ENCODE assay signal across 19 cellular contexts in genomic region chr17:42294469-42295398, GRCh38. TPM values are rescaled to one million over a fixed set of nuclear protein-coding genes. Genes with fewer than 3 reads are reported as not detected.
DNase-seq lines count a peak whose midpoint lies in the region; ATAC-seq and TF ChIP-seq lines count a peak whose summit lies in the region.
"Had no signal": no experiment of that assay in that cellular context is flagged by ENCODE, and none has a peak within 500 bp of the region (broad histone marks: within the 10 kb centered on the region; RNA-seq: fewer than 3 reads in every experiment).

No MANE protein-coding gene starts in this region.

- H3K27me3 ChIP-seq in left lung: no peaks in the 10 kb centered on the region
- H3K27me3 ChIP-seq: BE2C, gastroesophageal sphincter, SJSA1 had no signal

- POLR2A ChIA-PET in activated CD8-positive, alpha-beta T cell treated with anti-CD3 and anti-CD28 coated beads for 36 hours (lab: Charles Lee): interaction anchor here (0.7 to 10.6 kb wide), 7 partner anchors 10 to 108 kb away, joined by 3 to 136 read pairs (median 3); no protein-coding TSS in a partner anchor

- H3K27ac Mint-ChIP-seq in activated CD8-positive, alpha-beta T cell treated with anti-CD3 and anti-CD28 coated beads for 36 hours: peak overlapping the region; percentile 74
- peak overlapping the region; percentile 14 for H3K27ac Mint-ChIP-seq in stimulated activated naive B cell treated with anti-CD40 and anti-IgM and Interleukin-4, amounts not matched to agents 10 μg/mL and 1 μg/mL and 100 μg/mL, for 72 hours
- H3K27ac Mint-ChIP-seq: activated B cell treated with CpG ODN at 0.5 μM for 24 hours; dendritic cell treated with granulocyte-macrophage colony-stimulating factor and Interleukin-4, amounts not matched to agents 40 ng/mL and 50 ng/mL, for 4 days; mesothelial cell of epicardium had no signal

- DNase-seq in cardiac septum (ENCODE audit: low spot score): peak; percentile 49
- no peak for DNase-seq in Right ventricle myocardium inferior (ENCODE audit: missing footprints)
- DNase-seq in activated CD8-positive, alpha-beta T cell treated with anti-CD3 and anti-CD28 coated beads for 36 hours: no peak
- peak in 1 of 2 donors; percentile 26 for DNase-seq in left lung
- DNase-seq in stimulated activated naive B cell treated with anti-CD40 and anti-IgM and Interleukin-4, amounts not matched to agents 10 μg/mL and 1 μg/mL and 100 μg/mL, for 72 hours: no peak
- no peak for DNase-seq in NCI-H1694 treated with DMSO at 0.1 percent for 48 hours (lab: John Stamatoyannopoulos, UW)
- no peak for DNase-seq in A172 (ENCODE audit: low spot score)
- no peak for DNase-seq in NAMALWA (ENCODE audit: low spot score)
- DNase-seq: activated B cell treated with CpG ODN at 0.5 μM for 24 hours, BE2C, DMS 273 treated with DMSO at 0.1 percent for 48 hours, NCI-H1092 treated with DMSO at 0.1 percent for 48 hours, NCI-H2107, NCI-H526 treated with DMSO at 0.1 percent for 48 hours, OCI-M1 had no signal

- ATAC-seq in Right ventricle myocardium inferior (no peak), left lung (peak; percentile 19)
- no peak for ATAC-seq in activated CD8-positive, alpha-beta T cell treated with anti-CD3 and anti-CD28 coated beads for 36 hours
- ATAC-seq in stimulated activated naive B cell treated with anti-CD40 and anti-IgM and Interleukin-4, amounts not matched to agents 10 μg/mL and 1 μg/mL and 100 μg/mL, for 72 hours (replicated peaks): no peak
- ATAC-seq: gastroesophageal sphincter had no signal

- intact Hi-C loops in cardiac septum (cut with DNase I) (no loop called here), Right ventricle myocardium inferior (cut with DNase I) (no loop called here), left lung (cut with DNase I) (no loop called here)
- intact Hi-C loops in activated CD8-positive, alpha-beta T cell treated with anti-CD3 and anti-CD28 coated beads for 36 hours (cut with micrococcal nuclease): no loop called here

- H3K9me3 Mint-ChIP-seq in activated CD8-positive, alpha-beta T cell treated with anti-CD3 and anti-CD28 coated beads for 36 hours: no peaks in the 10 kb centered on the region
- H3K9me3 Mint-ChIP-seq in stimulated activated naive B cell treated with anti-CD40 and anti-IgM and Interleukin-4, amounts not matched to agents 10 μg/mL and 1 μg/mL and 100 μg/mL, for 72 hours: no peaks in the 10 kb centered on the region
- H3K9me3 Mint-ChIP-seq: activated B cell treated with CpG ODN at 0.5 μM for 24 hours; dendritic cell treated with granulocyte-macrophage colony-stimulating factor and Interleukin-4, amounts not matched to agents 40 ng/mL and 50 ng/mL, for 4 days; mesothelial cell of epicardium had no signal

- no peaks in the 10 kb centered on the region for H3K27me3 Mint-ChIP-seq in activated CD8-positive, alpha-beta T cell treated with anti-CD3 and anti-CD28 coated beads for 36 hours
- no peaks in the 10 kb centered on the region for H3K27me3 Mint-ChIP-seq in stimulated activated naive B cell treated with anti-CD40 and anti-IgM and Interleukin-4, amounts not matched to agents 10 μg/mL and 1 μg/mL and 100 μg/mL, for 72 hours
- H3K27me3 Mint-ChIP-seq: activated B cell treated with CpG ODN at 0.5 μM for 24 hours; dendritic cell treated with granulocyte-macrophage colony-stimulating factor and Interleukin-4, amounts not matched to agents 40 ng/mL and 50 ng/mL, for 4 days had no signal

- no peak overlapping the region for H3K4me3 Mint-ChIP-seq in activated CD8-positive, alpha-beta T cell treated with anti-CD3 and anti-CD28 coated beads for 36 hours
- H3K4me3 Mint-ChIP-seq in stimulated activated naive B cell treated with anti-CD40 and anti-IgM and Interleukin-4, amounts not matched to agents 10 μg/mL and 1 μg/mL and 100 μg/mL, for 72 hours: no peak overlapping the region
- H3K4me3 Mint-ChIP-seq: activated B cell treated with CpG ODN at 0.5 μM for 24 hours; dendritic cell treated with granulocyte-macrophage colony-stimulating factor and Interleukin-4, amounts not matched to agents 40 ng/mL and 50 ng/mL, for 4 days; mesothelial cell of epicardium had no signal

- H3K36me3 Mint-ChIP-seq in activated CD8-positive, alpha-beta T cell treated with anti-CD3 and anti-CD28 coated beads for 36 hours (ENCODE audit: low read depth): peaks cover 71% of the 10 kb centered on the region
- peaks cover 45 to 66% of the 10 kb centered on the region in 2 donors for H3K36me3 Mint-ChIP-seq in stimulated activated naive B cell treated with anti-CD40 and anti-IgM and Interleukin-4, amounts not matched to agents 10 μg/mL and 1 μg/mL and 100 μg/mL, for 72 hours
- H3K36me3 Mint-ChIP-seq: mesothelial cell of epicardium had no signal

- H3K27ac ChIP-seq in left lung: peak overlapping the region in 1 of 2 donors; percentile 18
- H3K27ac ChIP-seq: gastroesophageal sphincter, SJSA1 had no signal

- H3K4me1 Mint-ChIP-seq in activated CD8-positive, alpha-beta T cell treated with anti-CD3 and anti-CD28 coated beads for 36 hours (ENCODE audit: low read depth): peaks cover 40% of the 10 kb centered on the region
- peaks cover 40 to 67% of the 10 kb centered on the region in 2 donors for H3K4me1 Mint-ChIP-seq in stimulated activated naive B cell treated with anti-CD40 and anti-IgM and Interleukin-4, amounts not matched to agents 10 μg/mL and 1 μg/mL and 100 μg/mL, for 72 hours
- H3K4me1 Mint-ChIP-seq: mesothelial cell of epicardium had no signal

- H3K4me3 ChIP-seq in left lung: no peak overlapping the region
- H3K4me3 ChIP-seq: gastroesophageal sphincter, SJSA1 had no signal

- H3K36me3 ChIP-seq in left lung: peaks cover 0 to 82% of the 10 kb centered on the region in 2 donors
- H3K36me3 ChIP-seq: BE2C, SJSA1 had no signal

- CTCF ChIA-PET in activated CD8-positive, alpha-beta T cell treated with anti-CD3 and anti-CD28 coated beads for 36 hours (lab: Charles Lee): interaction anchor here (1.0 to 2.0 kb wide), 3 partner anchors 28 to 72 kb away, joined by 6 read pairs; no protein-coding TSS in a partner anchor

- H3K4me1 ChIP-seq in left lung: peaks cover 0 to 45% of the 10 kb centered on the region in 2 donors
- H3K4me1 ChIP-seq: SJSA1 had no signal

- TF ChIP-seq CTCF in activated CD8-positive, alpha-beta T cell treated with anti-CD3 and anti-CD28 coated beads for 36 hours (IDR thresholded peaks at IDR 0.05): no peak
- TF ChIP-seq CTCF in left lung (IDR thresholded peaks at IDR 0.05): no peak

- H3K9me3 ChIP-seq in left lung: no peaks in the 10 kb centered on the region
- H3K9me3 ChIP-seq: BE2C, gastroesophageal sphincter, SJSA1 had no signal

RNA-seq across cellular contexts. Expression of gene STAT5A, which starts 6.4 kb away (rescaled TPM):
- total RNA-seq in cardiac septum: 12.1 TPM
- 14.6 TPM for total RNA-seq in Right ventricle myocardium inferior
- total RNA-seq in activated CD8-positive, alpha-beta T cell treated with anti-CD3 and anti-CD28 coated beads for 36 hours: 100 to 1,000 TPM; 163 to 190 TPM
- total RNA-seq in left lung: 10 to 100 TPM; 29.3 to 47.4 TPM
- 5.0 and 5.5 TPM in 2 replicates for total RNA-seq in A172 (2014; rRNA removed; shearing (Covaris generic))

RNA-seq across cellular contexts. Expression of gene STAT5B, which starts 18.5 kb away (rescaled TPM):
- 32.8 TPM for total RNA-seq in cardiac septum
- 32.9 TPM for total RNA-seq in Right ventricle myocardium inferior
- total RNA-seq in activated CD8-positive, alpha-beta T cell treated with anti-CD3 and anti-CD28 coated beads for 36 hours: 100 to 1,000 TPM; 128 to 129 TPM
- total RNA-seq in left lung: 10 to 100 TPM; 41.5 to 70.9 TPM
- total RNA-seq in A172 (2014; rRNA removed; shearing (Covaris generic)): 23.4 and 30.9 TPM in 2 replicates
